In the genomic region with DNA sequence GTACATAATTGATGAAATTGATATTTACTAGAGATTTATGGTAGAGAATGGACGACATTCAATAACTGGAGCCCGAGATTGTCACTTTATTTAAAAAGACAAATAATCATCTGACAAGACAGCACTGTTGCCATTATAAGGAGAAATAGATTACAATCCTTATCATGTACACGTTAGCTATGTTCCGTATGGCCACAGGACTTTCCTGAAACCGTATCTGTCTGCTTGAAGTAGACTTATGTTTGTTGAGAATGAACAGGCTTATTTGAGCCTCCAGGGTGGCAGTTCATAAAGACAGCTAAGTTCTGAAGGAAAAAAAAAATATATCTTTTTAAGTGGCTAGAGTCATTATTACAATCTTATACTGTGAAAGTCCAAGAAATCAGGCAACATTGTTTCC, we compare ENCODE assay signal across 8 cellular contexts.
"Had no signal": no experiment of that assay in that cellular context is flagged by ENCODE, and none has a peak within 500 bp of the region (broad histone marks: within the 10 kb centered on the region; RNA-seq: fewer than 3 reads in every experiment).

No MANE protein-coding gene starts in this region.

- H3K27ac Mint-ChIP-seq: GM23338, HFFc6 had no signal

- H2AFZ ChIP-seq: GM23338 had no signal

- H3K4me3 ChIP-seq: GM23338, HAP-1, K562 had no signal

- H3K4me3 Mint-ChIP-seq: GM23338, HFFc6 had no signal

- DNase-seq: H7, HFFc6, IMR-90, KG1 had no signal

- H3K36me3 ChIP-seq: HAP-1 had no signal

- H3K4me2 ChIP-seq: GM23338 had no signal

- H3K9me3 ChIP-seq: HAP-1 had no signal

- H3K9me3 Mint-ChIP-seq: GM23338, HFFc6 had no signal

- ATAC-seq: GM23338, HCT116, K562 had no signal
